Comparison of ENCODE assay signal across 13 cellular contexts in genomic region chr4:172129593-172129992, GRCh38.
DNase-seq lines count a peak whose midpoint lies in the region; TF ChIP-seq lines count a peak whose summit lies in the region.
"Had no signal": no experiment of that assay in that cellular context is flagged by ENCODE, and none has a peak within 500 bp of the region (broad histone marks: within the 10 kb centered on the region; RNA-seq: fewer than 3 reads in every experiment).

No MANE protein-coding gene starts in this region.

- no peaks in the 10 kb centered on the region for H3K36me3 Mint-ChIP-seq in activated CD4-positive, alpha-beta memory T cell treated with anti-CD3 and anti-CD28 coated beads for 36 hours
- H3K36me3 Mint-ChIP-seq: CD4-positive, CD25-positive, alpha-beta regulatory T cell had no signal

- no peak overlapping the region for H3K4me3 Mint-ChIP-seq in activated CD4-positive, alpha-beta memory T cell treated with anti-CD3 and anti-CD28 coated beads for 36 hours
- H3K4me3 Mint-ChIP-seq: CD4-positive, CD25-positive, alpha-beta regulatory T cell; H9; IgD-negative memory B cell had no signal

- peaks cover 12% of the 10 kb centered on the region for H3K9me3 Mint-ChIP-seq in activated CD4-positive, alpha-beta memory T cell treated with anti-CD3 and anti-CD28 coated beads for 36 hours
- H3K9me3 Mint-ChIP-seq: H9, IgD-negative memory B cell had no signal

- no peaks in the 10 kb centered on the region for H3K79me2 ChIP-seq in OCI-LY3 (ENCODE audit: low read length)

- H3K9ac ChIP-seq in OCI-LY3 (ENCODE audit: low read length), result no peak overlapping the region
- H3K9ac ChIP-seq: BLaER1 treated with 17β-estradiol and CSF1 and Interleukin-3, amounts not matched to agents 10 nM and 100 nM had no signal

- H3K27me3 ChIP-seq in OCI-LY3 (ENCODE audit: low read depth, low read length), result no peaks in the 10 kb centered on the region
- H3K27me3 ChIP-seq: BLaER1 treated with 17β-estradiol and CSF1 and Interleukin-3, amounts not matched to agents 10 nM and 100 nM had no signal

- no peaks in the 10 kb centered on the region for H3K4me1 Mint-ChIP-seq in activated CD4-positive, alpha-beta memory T cell treated with anti-CD3 and anti-CD28 coated beads for 36 hours (ENCODE audit: low read depth)
- H3K4me1 Mint-ChIP-seq: CD4-positive, CD25-positive, alpha-beta regulatory T cell; H9 had no signal

- no peaks in the 10 kb centered on the region for H3K36me3 ChIP-seq in OCI-LY3 (replicated peaks; ENCODE audit: low read depth, low read length)
- H3K36me3 ChIP-seq: BLaER1 treated with 17β-estradiol and CSF1 and Interleukin-3, amounts not matched to agents 10 nM and 100 nM had no signal

- peaks cover 10% of the 10 kb centered on the region for H3K4me1 ChIP-seq in OCI-LY3 (ENCODE audit: low read length)

- no peak overlapping the region for H3K27ac ChIP-seq in OCI-LY3 (ENCODE audit: low read length)
- H3K27ac ChIP-seq: BLaER1 treated with 17β-estradiol and CSF1 and Interleukin-3, amounts not matched to agents 10 nM and 100 nM had no signal

- no peak overlapping the region for H3K4me3 ChIP-seq in OCI-LY3 (ENCODE audit: low read length)
- H3K4me3 ChIP-seq: BLaER1 treated with 17β-estradiol and CSF1 and Interleukin-3, amounts not matched to agents 10 nM and 100 nM had no signal

- H2AFZ ChIP-seq in OCI-LY3 (ENCODE audit: low read depth, low read length), result 0 out of 2 replicates have a peak overlapping the region, but pooled peaks have one; percentile 35

- DNase-seq in NCI-H1105 treated with DMSO at 0.1 percent for 48 hours (lab: John Stamatoyannopoulos, UW), result peak; percentile 17
- DNase-seq in NCI-H1105 (lab: John Stamatoyannopoulos, UW), result no peak
- peak; percentile 72 for DNase-seq in fibroblast of peridontal ligament (ENCODE audit: extremely low read depth)
- DNase-seq in occipital lobe (lab: John Stamatoyannopoulos, UW), result no peak
- no peak for DNase-seq in activated CD4-positive, CD25-positive, alpha-beta regulatory T cell treated with anti-CD3 and anti-CD28 coated beads, Interleukin-2, amount 50 U/mL, for 72 hours
- no peak for DNase-seq in activated CD4-positive, alpha-beta memory T cell treated with anti-CD3 and anti-CD28 coated beads for 36 hours
- DNase-seq: 8988T; CD4-positive, CD25-positive, alpha-beta regulatory T cell; GOT3; H9 had no signal

- no peaks in the 10 kb centered on the region for H3K27me3 Mint-ChIP-seq in activated CD4-positive, alpha-beta memory T cell treated with anti-CD3 and anti-CD28 coated beads for 36 hours
- H3K27me3 Mint-ChIP-seq: IgD-negative memory B cell had no signal

- no peak for TF ChIP-seq CTCF in OCI-LY3 (IDR thresholded peaks at IDR 0.05; ENCODE audit: low read depth, low read length)

- POLR2A ChIA-PET in activated CD4-positive, alpha-beta memory T cell treated with anti-CD3 and anti-CD28 coated beads for 36 hours (lab: Charles Lee), result no interaction called here

- no peaks in the 10 kb centered on the region for H4K20me1 ChIP-seq in OCI-LY3 (ENCODE audit: insufficient read depth, low read length)
- H4K20me1 ChIP-seq: BLaER1 treated with 17β-estradiol and CSF1 and Interleukin-3, amounts not matched to agents 10 nM and 100 nM had no signal

- CTCF ChIA-PET in activated CD4-positive, alpha-beta memory T cell treated with anti-CD3 and anti-CD28 coated beads for 36 hours (lab: Charles Lee), result no interaction called here

- no peak overlapping the region for H3K27ac Mint-ChIP-seq in activated CD4-positive, alpha-beta memory T cell treated with anti-CD3 and anti-CD28 coated beads for 36 hours
- H3K27ac Mint-ChIP-seq: CD4-positive, CD25-positive, alpha-beta regulatory T cell; H9; IgD-negative memory B cell had no signal

- H3K4me2 ChIP-seq in OCI-LY3 (ENCODE audit: low read length), result no peak overlapping the region
- H3K4me2 ChIP-seq: BLaER1 treated with 17β-estradiol and CSF1 and Interleukin-3, amounts not matched to agents 10 nM and 100 nM had no signal

- H3K9me3 ChIP-seq in OCI-LY3 (ENCODE audit: insufficient read depth, low read length), result no peaks in the 10 kb centered on the region
- H3K9me3 ChIP-seq: BLaER1 treated with 17β-estradiol and CSF1 and Interleukin-3, amounts not matched to agents 10 nM and 100 nM had no signal

- intact Hi-C loops in activated CD4-positive, alpha-beta memory T cell treated with anti-CD3 and anti-CD28 coated beads for 36 hours (cut with micrococcal nuclease), result no loop called here

Comparison
In these comparisons a context has a peak if more than half of its experiments do, and no peak if none do; other contexts are left out.
1. DNase-seq: peak in NCI-H1105 treated with DMSO at 0.1 percent for 48 hours (single experiment) and fibroblast of peridontal ligament (single experiment); none in NCI-H1105 (single experiment), occipital lobe (single experiment), activated CD4-positive, CD25-positive, alpha-beta regulatory T cell treated with anti-CD3 and anti-CD28 coated beads, Interleukin-2, amount 50 U/mL, for 72 hours (single experiment) and activated CD4-positive, alpha-beta memory T cell treated with anti-CD3 and anti-CD28 coated beads for 36 hours (single experiment).